In the genomic region with DNA sequence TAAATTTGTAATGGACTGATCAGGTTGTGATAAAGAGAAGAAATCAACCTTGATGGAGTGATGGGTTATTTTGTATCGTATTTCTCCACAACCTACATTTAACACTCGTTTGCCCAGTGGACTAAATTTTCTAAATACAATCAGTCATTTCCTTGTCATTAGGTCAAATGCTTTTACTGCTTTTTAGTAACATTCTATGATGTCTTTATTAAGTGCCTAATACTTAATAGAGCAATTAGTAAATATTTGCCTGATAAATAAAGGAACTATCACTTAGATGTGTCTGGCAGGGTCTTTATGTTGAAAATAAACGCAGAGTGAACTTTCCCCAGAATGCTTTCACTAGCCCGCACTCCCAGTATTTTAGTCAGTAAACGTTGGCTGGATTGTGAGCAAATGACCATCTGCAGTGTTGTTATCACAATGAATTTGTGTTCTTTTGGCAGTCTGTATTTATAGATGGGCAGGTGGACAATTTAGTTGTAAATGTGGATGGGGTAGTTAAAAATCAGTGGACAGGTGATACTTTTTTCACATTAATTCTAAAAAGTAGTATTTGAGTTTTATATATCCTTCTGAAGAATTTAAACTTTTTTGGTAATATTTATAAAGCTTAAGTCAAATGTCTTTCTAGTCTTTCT, we compare ENCODE assay signal across 15 cellular contexts. TPM values are rescaled to one million over a fixed set of nuclear protein-coding genes. Genes with fewer than 3 reads are reported as not detected.
DNase-seq lines count a peak whose midpoint lies in the region; ATAC-seq and TF ChIP-seq lines count a peak whose summit lies in the region.
"Had no signal": no experiment of that assay in that cellular context is flagged by ENCODE, and none has a peak within 500 bp of the region (broad histone marks: within the 10 kb centered on the region; RNA-seq: fewer than 3 reads in every experiment).

No MANE protein-coding gene starts in this region.

- H3K4me3 Mint-ChIP-seq in activated naive CD8-positive, alpha-beta T cell treated with anti-CD3 and anti-CD28 coated beads for 36 hours, result no peak overlapping the region
- H3K4me3 Mint-ChIP-seq: activated T-helper 1 cell treated with anti-CD3 and anti-CD28 coated beads, Interleukin-12 subunit alpha, Interleukin-12 subunit beta, Interleukin-2, Interleukin-4 antibody, amounts not matched to agents 30 ng/mL and 10 ng/mL and 1 ng/mL, durations not matched to agents 14 hours and 24 hours and 36 hours; mesothelial cell of epicardium had no signal

- peaks cover 4% of the 10 kb centered on the region for H3K9me3 Mint-ChIP-seq in activated naive CD8-positive, alpha-beta T cell treated with anti-CD3 and anti-CD28 coated beads for 36 hours
- H3K9me3 Mint-ChIP-seq: activated T-helper 1 cell treated with anti-CD3 and anti-CD28 coated beads, Interleukin-12 subunit alpha, Interleukin-12 subunit beta, Interleukin-2, Interleukin-4 antibody, amounts not matched to agents 30 ng/mL and 10 ng/mL and 1 ng/mL, durations not matched to agents 14 hours and 24 hours and 36 hours; mesothelial cell of epicardium had no signal

- H3K4me1 ChIP-seq in BLaER1, result peaks cover 74% of the 10 kb centered on the region
- H3K4me1 ChIP-seq in HEK293 (ENCODE audit: control insufficient read depth, insufficient read depth, low read length), result peaks cover 26% of the 10 kb centered on the region
- peaks cover 33% of the 10 kb centered on the region for H3K4me1 ChIP-seq in mesodermal cell (ENCODE audit: control insufficient read depth, insufficient read depth, low read length, poor library complexity, severe bottlenecking)
- H3K4me1 ChIP-seq in psoas muscle, result peaks cover 63% of the 10 kb centered on the region

- H3K4me2 ChIP-seq in BLaER1, result peak overlapping the region; percentile 96

- 73 to 83% methylated on average over 1 to 3 of the region's 5 CpGs for WGBS in mesodermal cell (ENCODE audit: insufficient coverage in 2 of 2), 2 experiments
- 52 to 67% (median 62%) methylated on average over 5 of the region's 5 CpGs for WGBS in psoas muscle, 3 donors

- TF ChIP-seq CTCF in HEK293 (tag by site-specific recombination; IDR thresholded peaks at IDR 0.05) (no peak), psoas muscle (IDR thresholded peaks at IDR 0.05) (no peak)

- peaks cover 87% of the 10 kb centered on the region for H4K20me1 ChIP-seq in BLaER1

- ATAC-seq in HG02870 (IDR thresholded peaks at IDR 0.05; ENCODE audit: unreplicated experiment) (no peak), psoas muscle (no peak)

- no peak overlapping the region for H3K9ac ChIP-seq in BLaER1

- POLR2A ChIA-PET in HEK293 (lab: Yijun Ruan, JAX), result interaction anchor here (1.3 kb wide), 1 partner anchor 91 kb away, joined by 3 read pairs; no protein-coding TSS in a partner anchor

- DNase-seq in activated naive CD8-positive, alpha-beta T cell treated with anti-CD3 and anti-CD28 coated beads for 36 hours, result no peak
- DNase-seq in NCI-H1092 treated with DMSO at 0.1 percent for 48 hours (lab: John Stamatoyannopoulos, UW), result no peak
- DNase-seq in stimulated activated CD4-positive, alpha-beta T cell treated with anti-CD3 and anti-CD28 coated beads, Interleukin-4, amount 100 ng/mL, for 1 hour, result no peak
- no peak for DNase-seq in psoas muscle
- DNase-seq: MM.1S; NCI-H510A; stimulated activated CD4-positive, alpha-beta T cell treated with anti-CD3 and anti-CD28 coated beads, Interleukin-2, amount 100 ng/mL, for 24 hours; stimulated activated naive B cell treated with anti-CD40 and anti-IgM and Interleukin-4, amounts not matched to agents 10 μg/mL and 1 μg/mL and 100 μg/mL, for 72 hours had no signal

- H3K27me3 ChIP-seq in BLaER1 (no peaks in the 10 kb centered on the region), psoas muscle (ENCODE audit: insufficient read depth in 3 of 3, low read length in 2 of 3) (no peaks in the 10 kb centered on the region)
- H3K27me3 ChIP-seq: SJSA1 had no signal

- intact Hi-C loops in psoas muscle (cut with DNase I), result loop anchor here in 1 of 2 donors (5.0 kb wide), 1 partner anchor 88 kb away; the partner anchor contains the start of gene FBXL22

- CTCF ChIA-PET in HEK293 (lab: Yijun Ruan, JAX), result interaction anchor here (0.5 to 1.2 kb wide), 3 partner anchors 21 to 47 kb away, joined by 3 to 5 read pairs (median 4); no protein-coding TSS in a partner anchor

- H3K27ac ChIP-seq in BLaER1, result no peak overlapping the region
- H3K27ac ChIP-seq in HEK293 (ENCODE audit: extremely low read depth, low read depth, low read length), result no peak overlapping the region
- peak overlapping the region; percentile 51 for H3K27ac ChIP-seq in mesodermal cell (ENCODE audit: low read depth, low read length, severe bottlenecking)
- H3K27ac ChIP-seq in psoas muscle, result no peak overlapping the region
- H3K27ac ChIP-seq: SJSA1 had no signal

- H3K36me3 ChIP-seq in BLaER1 (no peaks in the 10 kb centered on the region), HEK293 (ENCODE audit: control insufficient read depth in 2 of 2, insufficient read depth in 1 of 2, low read length in 2 of 2) (no peaks in the 10 kb centered on the region), mesodermal cell (ENCODE audit: control insufficient read depth, insufficient read depth, low read length) (no peaks in the 10 kb centered on the region), psoas muscle (ENCODE audit: insufficient read depth in 1 of 2, low read depth in 1 of 2) (no peaks in the 10 kb centered on the region)

- peak overlapping the region; percentile 76 for H3K27ac Mint-ChIP-seq in activated naive CD8-positive, alpha-beta T cell treated with anti-CD3 and anti-CD28 coated beads for 36 hours
- H3K27ac Mint-ChIP-seq: stimulated activated naive B cell treated with anti-CD40 and anti-IgM and Interleukin-4, amounts not matched to agents 10 μg/mL and 1 μg/mL and 100 μg/mL, for 72 hours had no signal

- H3K36me3 Mint-ChIP-seq in activated naive CD8-positive, alpha-beta T cell treated with anti-CD3 and anti-CD28 coated beads for 36 hours, result peaks cover 9% of the 10 kb centered on the region
- H3K36me3 Mint-ChIP-seq: mesothelial cell of epicardium had no signal

- peaks cover 65% of the 10 kb centered on the region for H3K4me1 Mint-ChIP-seq in activated naive CD8-positive, alpha-beta T cell treated with anti-CD3 and anti-CD28 coated beads for 36 hours

- H3K9me3 ChIP-seq in BLaER1 (no peaks in the 10 kb centered on the region), HEK293 (ENCODE audit: control insufficient read depth, insufficient read depth, low read depth, low read length) (no peaks in the 10 kb centered on the region), mesodermal cell (ENCODE audit: control insufficient read depth, low read length) (no peaks in the 10 kb centered on the region), psoas muscle (no peaks in the 10 kb centered on the region)
- H3K9me3 ChIP-seq: SJSA1 had no signal

- H3K4me3 ChIP-seq in BLaER1 (no peak overlapping the region), HEK293 (ENCODE audit: low read depth, low read length) (no peak overlapping the region), mesodermal cell (ENCODE audit: extremely low read depth, insufficient read depth, low read length, poor library complexity, severe bottlenecking) (no peak overlapping the region), psoas muscle (no peak overlapping the region)
- H3K4me3 ChIP-seq: SJSA1 had no signal

- H3K27me3 Mint-ChIP-seq in activated naive CD8-positive, alpha-beta T cell treated with anti-CD3 and anti-CD28 coated beads for 36 hours, result no peaks in the 10 kb centered on the region
- H3K27me3 Mint-ChIP-seq: stimulated activated naive B cell treated with anti-CD40 and anti-IgM and Interleukin-4, amounts not matched to agents 10 μg/mL and 1 μg/mL and 100 μg/mL, for 72 hours had no signal

TF ChIP-seq in HEK293, 187 proteins besides CTCF, POLR2A, EP300 and RAD21 (continues in another document):
- TF ChIP-seq, protein P1, sequence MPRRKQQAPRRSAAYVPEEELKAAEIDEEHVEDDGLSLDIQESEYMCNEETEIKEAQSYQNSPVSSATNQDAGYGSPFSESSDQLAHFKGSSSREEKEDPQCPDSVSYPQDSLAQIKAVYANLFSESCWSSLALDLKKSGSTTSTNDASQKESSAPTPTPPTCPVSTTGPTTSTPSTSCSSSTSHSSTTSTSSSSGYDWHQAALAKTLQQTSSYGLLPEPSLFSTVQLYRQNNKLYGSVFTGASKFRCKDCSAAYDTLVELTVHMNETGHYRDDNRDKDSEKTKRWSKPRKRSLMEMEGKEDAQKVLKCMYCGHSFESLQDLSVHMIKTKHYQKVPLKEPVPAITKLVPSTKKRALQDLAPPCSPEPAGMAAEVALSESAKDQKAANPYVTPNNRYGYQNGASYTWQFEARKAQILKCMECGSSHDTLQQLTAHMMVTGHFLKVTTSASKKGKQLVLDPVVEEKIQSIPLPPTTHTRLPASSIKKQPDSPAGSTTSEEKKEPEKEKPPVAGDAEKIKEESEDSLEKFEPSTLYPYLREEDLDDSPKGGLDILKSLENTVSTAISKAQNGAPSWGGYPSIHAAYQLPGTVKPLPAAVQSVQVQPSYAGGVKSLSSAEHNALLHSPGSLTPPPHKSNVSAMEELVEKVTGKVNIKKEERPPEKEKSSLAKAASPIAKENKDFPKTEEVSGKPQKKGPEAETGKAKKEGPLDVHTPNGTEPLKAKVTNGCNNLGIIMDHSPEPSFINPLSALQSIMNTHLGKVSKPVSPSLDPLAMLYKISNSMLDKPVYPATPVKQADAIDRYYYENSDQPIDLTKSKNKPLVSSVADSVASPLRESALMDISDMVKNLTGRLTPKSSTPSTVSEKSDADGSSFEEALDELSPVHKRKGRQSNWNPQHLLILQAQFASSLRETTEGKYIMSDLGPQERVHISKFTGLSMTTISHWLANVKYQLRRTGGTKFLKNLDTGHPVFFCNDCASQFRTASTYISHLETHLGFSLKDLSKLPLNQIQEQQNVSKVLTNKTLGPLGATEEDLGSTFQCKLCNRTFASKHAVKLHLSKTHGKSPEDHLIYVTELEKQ (tag by site-specific recombination; IDR thresholded peaks at IDR 0.05; ENCODE audit: borderline replicate concordance), result no peak
- TF ChIP-seq PRDM6 (tag by site-specific recombination; IDR thresholded peaks at IDR 0.05), result peak; percentile 88

RNA-seq across cellular contexts. Expression of gene USP3, which starts 4.8 kb away (rescaled TPM):
- 10 to 100 TPM; 42.2 to 46.0 TPM for total RNA-seq in activated naive CD8-positive, alpha-beta T cell treated with anti-CD3 and anti-CD28 coated beads for 36 hours
- polyA plus RNA-seq in mesodermal cell (2013, experiment 1 of 2), result 41.5 TPM
- 46.2 TPM for polyA plus RNA-seq in mesodermal cell (2013, experiment 2 of 2)
- 10 to 100 TPM in 3 of 4 donors, 1 to 10 TPM in 1; 9.4 to 13.6 (median 12.1) TPM for total RNA-seq in psoas muscle
- polyA plus RNA-seq in psoas muscle, result 10 to 100 TPM; 10.1 to 11.5 (median 10.9) TPM
